ENCODE assay signal across 21 cellular contexts in genomic region chr17:62649570-62649969, GRCh38.
"Had no signal": no experiment of that assay in that cellular context is flagged by ENCODE, and none has a peak within 500 bp of the region (broad histone marks: within the 10 kb centered on the region; RNA-seq: fewer than 3 reads in every experiment).

No MANE protein-coding gene starts in this region.

- H3K9me3 ChIP-seq: SK-N-SH had no signal

- ATAC-seq: activated T-cell treated with anti-CD3 and anti-CD28 coated beads, Interleukin-2, amount 50 U/mL, for 4 hours had no signal

- DNase-seq: activated CD4-positive, alpha-beta memory T cell treated with anti-CD3 and anti-CD28 coated beads for 36 hours; activated CD4-positive, alpha-beta T cell treated with anti-CD3 and anti-CD28 coated beads, Interleukin-2, amount 10 ng/mL, durations not matched to agents 7 days and 5 days; activated CD4-positive, CD25-positive, alpha-beta regulatory T cell; activated CD8-positive, alpha-beta memory T cell treated with anti-CD3 and anti-CD28 coated beads for 24 hours; activated gamma-delta T cell treated with Interleukin-2 at 50 U/mL for 16 hours; activated naive CD8-positive, alpha-beta T cell treated with anti-CD3 and anti-CD28 coated beads for 36 hours; activated T-cell treated with anti-CD3 and anti-CD28 coated beads, Interleukin-2, amount 50 U/mL, for 4 hours; anterior cingulate cortex; NCI-H1092 treated with DMSO at 0.1 percent for 48 hours; NCI-H1417 treated with DMSO at 0.1 percent for 48 hours; NCI-H1694; NCI-H2029; NCI-H2107; NCI-H2171 treated with DMSO at 0.1 percent for 48 hours; NCI-H226; NCI-H510A; NCI-H526 treated with DMSO at 0.1 percent for 48 hours; NCI-H82; SK-N-SH; T-helper 1 cell had no signal

- H3K27ac ChIP-seq: VCaP had no signal
